Comparison of ENCODE assay signal across 8 cellular contexts in the genomic region with DNA sequence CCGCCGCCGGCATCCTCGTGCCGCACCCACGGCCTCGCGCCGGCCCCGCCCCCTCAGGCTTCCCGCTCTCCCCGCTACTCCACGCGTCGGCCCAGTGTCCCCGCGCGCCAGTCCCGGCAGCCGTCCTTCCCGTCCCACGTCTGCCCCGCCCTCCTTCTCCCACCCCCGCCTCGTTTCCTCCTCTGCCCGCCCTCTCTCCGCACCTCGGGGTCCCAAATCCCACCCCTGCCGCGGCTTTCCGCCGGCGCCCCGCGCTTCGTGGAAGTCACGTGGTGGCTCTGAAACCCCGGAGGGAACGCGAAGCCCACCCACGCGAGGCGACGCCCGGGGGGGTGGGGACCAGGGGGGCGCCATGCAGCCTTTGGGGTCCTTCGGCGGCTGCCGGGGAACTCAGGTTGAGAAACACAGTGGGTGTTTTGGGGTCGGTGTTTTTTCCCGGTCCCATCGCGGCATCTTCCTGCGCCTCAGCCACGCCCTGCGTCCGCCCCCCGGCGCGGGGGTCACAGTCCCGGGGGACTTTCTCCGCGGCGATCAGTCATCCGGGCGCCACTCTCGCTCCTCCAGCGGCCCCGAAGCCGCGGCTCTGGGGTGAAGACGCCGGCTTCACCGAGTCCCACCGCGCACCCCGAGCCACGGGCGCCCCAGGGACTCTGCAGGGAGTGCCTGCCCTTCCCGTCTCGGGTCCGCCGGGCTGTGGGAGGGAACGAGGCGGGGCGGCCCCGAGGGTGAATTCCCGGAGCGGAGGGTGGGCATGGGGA.
A peak's percentile ranks its signal among the peaks of the same experiment; 100 is the strongest.
DNase-seq lines count a peak whose midpoint lies in the region; ATAC-seq lines count a peak whose summit lies in the region.

A gene with protein sequence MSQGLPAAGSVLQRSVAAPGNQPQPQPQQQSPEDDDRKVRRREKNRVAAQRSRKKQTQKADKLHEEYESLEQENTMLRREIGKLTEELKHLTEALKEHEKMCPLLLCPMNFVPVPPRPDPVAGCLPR (minus strand): TSS at position 2 of the 758 bp plus-strand sequence. CDS start 78 bp downstream, outside the sequence.

- H3K9ac ChIP-seq in duodenal mucosa (ENCODE audit: low read depth in 1 of 2, low read length in 2 of 2), result peak within 1 kb of the TSS; percentile 15 to 44

- H3K4me1 ChIP-seq in duodenal mucosa (ENCODE audit: control insufficient read depth in 1 of 2, insufficient read depth in 2 of 2, low read length in 2 of 2), result peaks cover 15 to 20% of the 10 kb centered on the region in 2 donors

- DNase-seq in SIG-M5 treated with dmso at 0.1 percent for 504 hours (lab: John Stamatoyannopoulos, UW; ENCODE audit: unreplicated experiment), result peak; percentile 21
- no peak for DNase-seq in SIG-M5 (lab: John Stamatoyannopoulos, UW)
- DNase-seq in activated CD4-positive, alpha-beta T cell treated with anti-CD3 and anti-CD28 coated beads for 48 hours, result peak; percentile 78
- DNase-seq in midbrain (lab: John Stamatoyannopoulos, UW), result peak; percentile 2
- peak in 5 of 6 experiments; percentile 35 to 52 (median 37) for DNase-seq in stimulated activated naive CD4-positive, alpha-beta T cell (lab: John Stamatoyannopoulos, UW)
- no peak for DNase-seq in DMS79 treated with DMSO at 0.1 percent for 48 hours (lab: John Stamatoyannopoulos, UW)

- no peaks in the 10 kb centered on the region for H3K36me3 ChIP-seq in duodenal mucosa (ENCODE audit: control insufficient read depth in 1 of 2, insufficient read depth in 2 of 2, low read length in 2 of 2)

- peaks cover 19 to 38% of the 10 kb centered on the region in 2 donors for H3K27me3 ChIP-seq in duodenal mucosa (ENCODE audit: control insufficient read depth in 1 of 2, insufficient read depth in 2 of 2, low read length in 2 of 2)

- no peaks in the 10 kb centered on the region for H3K9me3 ChIP-seq in duodenal mucosa (ENCODE audit: control insufficient read depth in 1 of 2, low read length in 2 of 2)

- H3K27ac ChIP-seq in duodenal mucosa (ENCODE audit: low read depth, low read length), result peak within 1 kb of the TSS; percentile 26

- ATAC-seq in HG03460 (IDR thresholded peaks at IDR 0.05; ENCODE audit: unreplicated experiment), result peak; percentile 23

- H3K4me3 ChIP-seq in duodenal mucosa (ENCODE audit: low read depth in 1 of 2, low read length in 2 of 2), result peak within 1 kb of the TSS; percentile 66 to 69

Comparison
In these comparisons a context has a peak if more than half of its experiments do, and no peak if none do; other contexts are left out.
1. DNase-seq: peak in SIG-M5 treated with dmso at 0.1 percent for 504 hours (single experiment), activated CD4-positive, alpha-beta T cell treated with anti-CD3 and anti-CD28 coated beads for 48 hours (single experiment), midbrain (single experiment) and stimulated activated naive CD4-positive, alpha-beta T cell (5 of 6); none in SIG-M5 (single experiment) and DMS79 treated with DMSO at 0.1 percent for 48 hours (single experiment).